ENCODE assay signal across 1 cellular context in the genomic region with DNA sequence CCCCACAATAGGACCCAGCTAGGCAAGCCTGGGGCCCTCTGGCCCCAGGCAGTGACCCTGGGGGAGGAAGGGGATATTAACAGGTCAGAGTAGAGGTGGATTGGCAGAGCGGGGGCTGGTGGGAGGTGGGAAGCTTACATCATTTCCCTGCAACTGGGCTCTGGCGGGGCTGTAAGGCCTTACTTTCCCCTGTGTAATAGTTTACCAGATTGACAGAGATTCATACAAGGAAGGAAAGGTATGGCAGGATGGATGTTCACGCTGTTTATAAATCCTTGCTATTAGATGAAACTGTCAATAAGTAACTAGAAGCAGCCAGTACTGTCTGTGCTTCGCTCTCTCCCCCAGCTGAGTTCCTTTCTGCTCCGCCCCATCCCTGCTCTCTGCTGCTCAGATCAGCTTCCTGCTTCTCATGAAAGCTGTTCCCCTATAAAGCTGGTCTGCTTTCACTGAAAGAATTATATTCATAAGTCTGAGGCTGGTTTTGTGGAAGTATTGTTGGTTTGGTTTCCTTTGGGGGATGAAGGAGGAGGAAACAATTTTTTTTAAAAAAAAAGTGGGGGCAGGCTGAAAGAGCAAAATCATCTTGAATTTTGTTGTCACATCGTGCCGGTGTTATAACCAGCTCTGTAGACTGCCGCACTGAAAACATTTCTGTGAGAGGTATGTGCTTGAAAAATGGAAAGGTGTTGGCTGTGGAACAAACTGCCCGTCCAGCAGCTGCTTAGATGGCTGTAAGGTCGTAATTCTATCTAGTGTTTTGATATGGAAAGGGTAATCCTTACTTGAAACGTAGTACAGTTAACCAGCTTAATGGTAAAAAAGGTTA.
TF ChIP-seq lines count a peak whose summit lies in the region.

No MANE protein-coding gene starts in this region.

TF ChIP-seq in GM12878, 131 proteins besides CTCF, POLR2A, EP300 and RAD21:
- no peak for TF ChIP-seq MYB (IDR thresholded peaks at IDR 0.05; ENCODE audit: borderline replicate concordance, low read depth, low read length)
- TF ChIP-seq CREM (IDR thresholded peaks at IDR 0.05; ENCODE audit: low read depth), result peak; percentile 42; the same call in 1 of the 2 replicates
- TF ChIP-seq NR2C2 (IDR thresholded peaks at IDR 0.05; ENCODE audit: borderline replicate concordance, control insufficient read depth, insufficient read length, low read depth), result no peak
- TF ChIP-seq CBX3 (IDR thresholded peaks at IDR 0.05; ENCODE audit: borderline replicate concordance, low read depth), result no peak
- peak in 1 of 2 experiments; percentile 17; a peak in 1 of 4 replicates for TF ChIP-seq IKZF2 (IDR thresholded peaks at IDR 0.05)
- no peak for TF ChIP-seq REST (IDR thresholded peaks at IDR 0.05; ENCODE audit: low read depth, low read length)
- TF ChIP-seq TBL1XR1 (IDR thresholded peaks at IDR 0.05; ENCODE audit: low read depth, low read length), result 0 out of 2 replicates have a peak, but pooled peaks have one; percentile 18
- TF ChIP-seq CREB1 (IDR thresholded peaks at IDR 0.05; ENCODE audit: low read depth), result 0 out of 2 replicates have a peak, but pooled peaks have one; percentile 13
- peak; percentile 44; the same call in 1 of the 2 replicates for TF ChIP-seq IKZF1 (conservative IDR thresholded peaks at IDR 0.05)
- TF ChIP-seq, protein P1, sequence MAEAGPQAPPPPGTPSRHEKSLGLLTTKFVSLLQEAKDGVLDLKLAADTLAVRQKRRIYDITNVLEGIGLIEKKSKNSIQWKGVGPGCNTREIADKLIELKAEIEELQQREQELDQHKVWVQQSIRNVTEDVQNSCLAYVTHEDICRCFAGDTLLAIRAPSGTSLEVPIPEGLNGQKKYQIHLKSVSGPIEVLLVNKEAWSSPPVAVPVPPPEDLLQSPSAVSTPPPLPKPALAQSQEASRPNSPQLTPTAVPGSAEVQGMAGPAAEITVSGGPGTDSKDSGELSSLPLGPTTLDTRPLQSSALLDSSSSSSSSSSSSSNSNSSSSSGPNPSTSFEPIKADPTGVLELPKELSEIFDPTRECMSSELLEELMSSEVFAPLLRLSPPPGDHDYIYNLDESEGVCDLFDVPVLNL (IDR thresholded peaks at IDR 0.05; ENCODE audit: low read depth, low read length), result no peak
- TF ChIP-seq ATF7 (IDR thresholded peaks at IDR 0.05; ENCODE audit: low read depth), result peak; percentile 80
- 0 out of 2 replicates have a peak, but pooled peaks have one; percentile 1 for TF ChIP-seq SPI1 (IDR thresholded peaks at IDR 0.05; ENCODE audit: borderline replicate concordance, insufficient read depth, low read depth, low read length)
- TF ChIP-seq ATF2 (IDR thresholded peaks at IDR 0.05; ENCODE audit: low read length), result peak; percentile 37; the same call in 1 of the 2 replicates
- TF ChIP-seq MLLT1 (IDR thresholded peaks at IDR 0.05), result peak; percentile 55
- 0 out of 2 replicates have a peak, but pooled peaks have one; percentile 25 for TF ChIP-seq MTA2 (IDR thresholded peaks at IDR 0.05; ENCODE audit: low read depth)
- TF ChIP-seq POLR2AphosphoS5 (IDR thresholded peaks at IDR 0.05; ENCODE audit: low read length), result peak; percentile 79
- TF ChIP-seq NR2F1 (conservative IDR thresholded peaks at IDR 0.05), result peak; percentile 77
- TF ChIP-seq, protein P2, sequence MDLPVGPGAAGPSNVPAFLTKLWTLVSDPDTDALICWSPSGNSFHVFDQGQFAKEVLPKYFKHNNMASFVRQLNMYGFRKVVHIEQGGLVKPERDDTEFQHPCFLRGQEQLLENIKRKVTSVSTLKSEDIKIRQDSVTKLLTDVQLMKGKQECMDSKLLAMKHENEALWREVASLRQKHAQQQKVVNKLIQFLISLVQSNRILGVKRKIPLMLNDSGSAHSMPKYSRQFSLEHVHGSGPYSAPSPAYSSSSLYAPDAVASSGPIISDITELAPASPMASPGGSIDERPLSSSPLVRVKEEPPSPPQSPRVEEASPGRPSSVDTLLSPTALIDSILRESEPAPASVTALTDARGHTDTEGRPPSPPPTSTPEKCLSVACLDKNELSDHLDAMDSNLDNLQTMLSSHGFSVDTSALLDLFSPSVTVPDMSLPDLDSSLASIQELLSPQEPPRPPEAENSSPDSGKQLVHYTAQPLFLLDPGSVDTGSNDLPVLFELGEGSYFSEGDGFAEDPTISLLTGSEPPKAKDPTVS (IDR thresholded peaks at IDR 0.05; ENCODE audit: low read depth, low read length), result no peak
- 0 out of 2 replicates have a peak, but pooled peaks have one; percentile 26 for TF ChIP-seq PKNOX1 (IDR thresholded peaks at IDR 0.05)
- TF ChIP-seq NR2C1 (IDR thresholded peaks at IDR 0.05), result 0 out of 2 replicates have a peak, but pooled peaks have one; percentile 16
- no peak for TF ChIP-seq KLF5 (IDR thresholded peaks at IDR 0.05; ENCODE audit: partially characterized antibody)
- peak in 1 of 2 experiments; percentile 19; a peak in 1 of 3 replicates for TF ChIP-seq EGR1 (IDR thresholded peaks at IDR 0.05; ENCODE audit: borderline replicate concordance in 1 of 2, low read depth in 2 of 2, low read length in 2 of 2)
- 0 out of 2 replicates have a peak, but pooled peaks have one; percentile 13 for TF ChIP-seq YY1 (IDR thresholded peaks at IDR 0.05; ENCODE audit: low read depth, low read length)
